ENCODE assay signal across 1 cellular context in the genomic region with DNA sequence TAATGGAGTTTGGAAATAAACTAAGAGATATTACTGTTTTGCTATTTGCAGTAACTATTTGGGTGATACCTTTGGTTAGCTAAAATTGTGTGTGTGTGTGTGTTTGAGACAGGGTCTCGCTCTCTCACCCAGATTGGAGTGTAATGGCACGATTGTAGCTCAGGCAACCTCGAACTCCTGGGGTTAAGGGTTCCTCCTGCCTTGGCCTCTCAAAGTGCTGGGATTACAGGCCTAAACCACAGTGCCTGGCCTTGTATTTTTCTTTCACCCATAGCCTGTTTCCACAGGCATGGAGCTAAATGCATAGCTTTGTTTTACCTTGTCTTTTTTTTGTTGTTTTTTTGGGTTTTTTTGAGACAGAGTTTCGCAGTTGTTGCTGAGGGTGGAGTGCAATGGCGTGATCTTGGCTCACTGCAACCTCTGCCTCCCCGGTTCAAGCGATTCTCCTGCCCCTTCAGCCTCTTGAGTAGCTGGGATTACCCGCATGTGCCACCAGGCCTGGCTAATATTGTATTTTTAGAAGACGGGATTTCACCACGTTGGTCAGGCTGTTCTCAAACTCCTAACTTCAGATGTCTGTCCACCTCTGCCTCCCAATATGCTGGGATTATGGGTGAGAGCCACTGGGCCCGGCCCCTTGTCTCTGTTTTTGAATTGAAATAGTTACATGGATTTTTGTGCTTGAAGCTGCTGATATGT.
TF ChIP-seq lines count a peak whose summit lies in the region.

No MANE protein-coding gene starts in this region.

TF ChIP-seq in GM12878, 131 proteins besides CTCF, POLR2A, EP300 and RAD21 (continued from another document):
- TF ChIP-seq, protein P1, sequence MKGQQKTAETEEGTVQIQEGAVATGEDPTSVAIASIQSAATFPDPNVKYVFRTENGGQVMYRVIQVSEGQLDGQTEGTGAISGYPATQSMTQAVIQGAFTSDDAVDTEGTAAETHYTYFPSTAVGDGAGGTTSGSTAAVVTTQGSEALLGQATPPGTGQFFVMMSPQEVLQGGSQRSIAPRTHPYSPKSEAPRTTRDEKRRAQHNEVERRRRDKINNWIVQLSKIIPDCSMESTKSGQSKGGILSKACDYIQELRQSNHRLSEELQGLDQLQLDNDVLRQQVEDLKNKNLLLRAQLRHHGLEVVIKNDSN (IDR thresholded peaks at IDR 0.05; ENCODE audit: borderline replicate concordance, extremely low read length, insufficient read depth, low read depth, low read length) = no peak
- TF ChIP-seq, protein P2, sequence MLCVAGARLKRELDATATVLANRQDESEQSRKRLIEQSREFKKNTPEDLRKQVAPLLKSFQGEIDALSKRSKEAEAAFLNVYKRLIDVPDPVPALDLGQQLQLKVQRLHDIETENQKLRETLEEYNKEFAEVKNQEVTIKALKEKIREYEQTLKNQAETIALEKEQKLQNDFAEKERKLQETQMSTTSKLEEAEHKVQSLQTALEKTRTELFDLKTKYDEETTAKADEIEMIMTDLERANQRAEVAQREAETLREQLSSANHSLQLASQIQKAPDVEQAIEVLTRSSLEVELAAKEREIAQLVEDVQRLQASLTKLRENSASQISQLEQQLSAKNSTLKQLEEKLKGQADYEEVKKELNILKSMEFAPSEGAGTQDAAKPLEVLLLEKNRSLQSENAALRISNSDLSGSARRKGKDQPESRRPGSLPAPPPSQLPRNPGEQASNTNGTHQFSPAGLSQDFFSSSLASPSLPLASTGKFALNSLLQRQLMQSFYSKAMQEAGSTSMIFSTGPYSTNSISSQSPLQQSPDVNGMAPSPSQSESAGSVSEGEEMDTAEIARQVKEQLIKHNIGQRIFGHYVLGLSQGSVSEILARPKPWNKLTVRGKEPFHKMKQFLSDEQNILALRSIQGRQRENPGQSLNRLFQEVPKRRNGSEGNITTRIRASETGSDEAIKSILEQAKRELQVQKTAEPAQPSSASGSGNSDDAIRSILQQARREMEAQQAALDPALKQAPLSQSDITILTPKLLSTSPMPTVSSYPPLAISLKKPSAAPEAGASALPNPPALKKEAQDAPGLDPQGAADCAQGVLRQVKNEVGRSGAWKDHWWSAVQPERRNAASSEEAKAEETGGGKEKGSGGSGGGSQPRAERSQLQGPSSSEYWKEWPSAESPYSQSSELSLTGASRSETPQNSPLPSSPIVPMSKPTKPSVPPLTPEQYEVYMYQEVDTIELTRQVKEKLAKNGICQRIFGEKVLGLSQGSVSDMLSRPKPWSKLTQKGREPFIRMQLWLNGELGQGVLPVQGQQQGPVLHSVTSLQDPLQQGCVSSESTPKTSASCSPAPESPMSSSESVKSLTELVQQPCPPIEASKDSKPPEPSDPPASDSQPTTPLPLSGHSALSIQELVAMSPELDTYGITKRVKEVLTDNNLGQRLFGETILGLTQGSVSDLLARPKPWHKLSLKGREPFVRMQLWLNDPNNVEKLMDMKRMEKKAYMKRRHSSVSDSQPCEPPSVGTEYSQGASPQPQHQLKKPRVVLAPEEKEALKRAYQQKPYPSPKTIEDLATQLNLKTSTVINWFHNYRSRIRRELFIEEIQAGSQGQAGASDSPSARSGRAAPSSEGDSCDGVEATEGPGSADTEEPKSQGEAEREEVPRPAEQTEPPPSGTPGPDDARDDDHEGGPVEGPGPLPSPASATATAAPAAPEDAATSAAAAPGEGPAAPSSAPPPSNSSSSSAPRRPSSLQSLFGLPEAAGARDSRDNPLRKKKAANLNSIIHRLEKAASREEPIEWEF (IDR thresholded peaks at IDR 0.05; ENCODE audit: insufficient replicate concordance, low read depth, low read length) = no peak
- TF ChIP-seq CBX3 (IDR thresholded peaks at IDR 0.05; ENCODE audit: borderline replicate concordance, low read depth) (no peak), GATAD2B (conservative IDR thresholded peaks at IDR 0.05; ENCODE audit: low read depth) (no peak), JUND (IDR thresholded peaks at IDR 0.05; ENCODE audit: low read depth, low read length) (no peak), HDAC2 (IDR thresholded peaks at IDR 0.05) (no peak)
